ENCODE assay signal across 27 cellular contexts in the genomic region with DNA sequence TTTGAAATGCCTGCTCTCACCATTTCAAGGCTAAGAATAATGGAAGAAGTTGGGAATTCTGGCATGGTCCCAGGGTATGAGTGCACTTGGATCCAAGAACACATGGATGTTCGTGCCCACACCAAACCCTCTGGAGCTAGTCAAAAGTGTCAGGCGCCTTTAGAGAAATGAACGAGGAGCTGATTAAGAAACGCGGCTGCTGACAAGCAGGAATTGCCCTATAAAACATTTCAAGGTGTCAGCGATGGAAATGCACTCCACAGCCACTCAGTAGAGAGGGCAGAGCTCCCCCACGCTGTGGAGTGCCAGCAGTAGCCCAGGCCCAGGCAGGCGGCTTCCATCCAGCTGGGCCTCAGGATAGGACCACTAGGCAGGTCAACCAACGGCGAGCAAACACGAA.
"Had no signal": no experiment of that assay in that cellular context is flagged by ENCODE, and none has a peak within 500 bp of the region (broad histone marks: within the 10 kb centered on the region; RNA-seq: fewer than 3 reads in every experiment).

No MANE protein-coding gene starts in this region.

- H3K36me3 Mint-ChIP-seq: activated CD4-positive, alpha-beta memory T cell treated with anti-CD3 and anti-CD28 coated beads for 36 hours; activated naive CD4-positive, alpha-beta T cell treated with anti-CD3 and anti-CD28 coated beads, Interleukin-2, amount 10 ng/mL, durations not matched to agents 7 days and 5 days; mesothelial cell of epicardium; stimulated activated effector memory CD8-positive, alpha-beta T cell treated with anti-CD3 and anti-CD28 coated beads, Interleukin-12 subunit alpha, Interleukin-12 subunit beta, amount 100 ng/mL, for 72 hours had no signal

- H3K9me3 ChIP-seq: body of pancreas, suprapubic skin had no signal

- H3K27me3 ChIP-seq: body of pancreas, cardiac muscle cell, suprapubic skin had no signal

- H3K9me3 Mint-ChIP-seq: activated CD4-positive, alpha-beta memory T cell treated with anti-CD3 and anti-CD28 coated beads for 36 hours; activated naive CD4-positive, alpha-beta T cell treated with anti-CD3 and anti-CD28 coated beads, Interleukin-2, amount 10 ng/mL, durations not matched to agents 7 days and 5 days; dendritic cell treated with granulocyte-macrophage colony-stimulating factor and Interleukin-4, amounts not matched to agents 40 ng/mL and 50 ng/mL, for 4 days; mesothelial cell of epicardium; stimulated activated effector memory CD8-positive, alpha-beta T cell treated with anti-CD3 and anti-CD28 coated beads, Interleukin-12 subunit alpha, Interleukin-12 subunit beta, amount 100 ng/mL, for 72 hours; stimulated activated naive CD8-positive, alpha-beta T cell treated with anti-CD3 and anti-CD28 coated beads, Interleukin-15, amount 100 ng/mL, for 72 hours; T-helper 1 cell treated with Interleukin-12 subunit alpha and Interleukin-12 subunit beta and Interleukin-4 antibody, amounts not matched to agents 30 μg/mL and 1 μg/mL, for 36 hours had no signal

- H2AFZ ChIP-seq: parathyroid adenoma had no signal

- H3K4me1 ChIP-seq: body of pancreas, parathyroid adenoma, suprapubic skin had no signal

- DNase-seq: activated CD4-positive, alpha-beta memory T cell treated with anti-CD3 and anti-CD28 coated beads for 36 hours; activated CD4-positive, alpha-beta T cell treated with anti-CD3 and anti-CD28 coated beads for 48 hours; activated effector memory CD4-positive, alpha-beta T cell treated with anti-CD3 and anti-CD28 coated beads, Interleukin-2, amount 50 U/mL, for 16 hours; activated naive CD4-positive, alpha-beta T cell treated with anti-CD3 and anti-CD28 coated beads, Interleukin-2, amount 10 ng/mL, durations not matched to agents 7 days and 5 days; activated T-cell treated with anti-CD3 and anti-CD28 coated beads for 4 hours; amygdala; body of pancreas; effector CD8-positive, alpha-beta T cell; erythroblast; foreskin melanocyte; glutamatergic neuron; hypothalamus; left colon; small intestine; stimulated activated CD4-positive, alpha-beta T cell treated with anti-CD3 and anti-CD28 coated beads, Interleukin-2, amount 100 ng/mL, for 24 hours; stimulated activated naive CD8-positive, alpha-beta T cell treated with anti-CD3 and anti-CD28 coated beads, Interleukin-15, amount 100 ng/mL, for 72 hours; T1000; trophoblast cell had no signal

- H3K27ac Mint-ChIP-seq: activated CD4-positive, alpha-beta memory T cell treated with anti-CD3 and anti-CD28 coated beads for 36 hours; activated naive CD4-positive, alpha-beta T cell treated with anti-CD3 and anti-CD28 coated beads, Interleukin-2, amount 10 ng/mL, durations not matched to agents 7 days and 5 days; dendritic cell treated with granulocyte-macrophage colony-stimulating factor and Interleukin-4, amounts not matched to agents 40 ng/mL and 50 ng/mL, for 4 days; mesothelial cell of epicardium; nephron; stimulated activated effector memory CD8-positive, alpha-beta T cell treated with anti-CD3 and anti-CD28 coated beads, Interleukin-12 subunit alpha, Interleukin-12 subunit beta, amount 100 ng/mL, for 72 hours; stimulated activated naive CD8-positive, alpha-beta T cell treated with anti-CD3 and anti-CD28 coated beads, Interleukin-15, amount 100 ng/mL, for 72 hours; T-helper 1 cell treated with Interleukin-12 subunit alpha and Interleukin-12 subunit beta and Interleukin-4 antibody, amounts not matched to agents 30 μg/mL and 1 μg/mL, for 36 hours had no signal

- H3K4me3 Mint-ChIP-seq: activated CD4-positive, alpha-beta memory T cell treated with anti-CD3 and anti-CD28 coated beads for 36 hours; activated naive CD4-positive, alpha-beta T cell treated with anti-CD3 and anti-CD28 coated beads, Interleukin-2, amount 10 ng/mL, durations not matched to agents 7 days and 5 days; dendritic cell treated with granulocyte-macrophage colony-stimulating factor and Interleukin-4, amounts not matched to agents 40 ng/mL and 50 ng/mL, for 4 days; mesothelial cell of epicardium; nephron; stimulated activated effector memory CD8-positive, alpha-beta T cell treated with anti-CD3 and anti-CD28 coated beads, Interleukin-12 subunit alpha, Interleukin-12 subunit beta, amount 100 ng/mL, for 72 hours; stimulated activated naive CD8-positive, alpha-beta T cell treated with anti-CD3 and anti-CD28 coated beads, Interleukin-15, amount 100 ng/mL, for 72 hours; T-helper 1 cell treated with Interleukin-12 subunit alpha and Interleukin-12 subunit beta and Interleukin-4 antibody, amounts not matched to agents 30 μg/mL and 1 μg/mL, for 36 hours had no signal

- H3K4me1 Mint-ChIP-seq: activated naive CD4-positive, alpha-beta T cell treated with anti-CD3 and anti-CD28 coated beads, Interleukin-2, amount 10 ng/mL, durations not matched to agents 7 days and 5 days; mesothelial cell of epicardium; stimulated activated effector memory CD8-positive, alpha-beta T cell treated with anti-CD3 and anti-CD28 coated beads, Interleukin-12 subunit alpha, Interleukin-12 subunit beta, amount 100 ng/mL, for 72 hours; stimulated activated naive CD8-positive, alpha-beta T cell treated with anti-CD3 and anti-CD28 coated beads, Interleukin-15, amount 100 ng/mL, for 72 hours had no signal

- H3K9ac ChIP-seq: parathyroid adenoma had no signal

- H3K27ac ChIP-seq: body of pancreas, cardiac muscle cell, parathyroid adenoma, suprapubic skin had no signal

- H3K27me3 Mint-ChIP-seq: dendritic cell treated with granulocyte-macrophage colony-stimulating factor and Interleukin-4, amounts not matched to agents 40 ng/mL and 50 ng/mL, for 4 days had no signal

- H3K36me3 ChIP-seq: cardiac muscle cell, suprapubic skin had no signal

- H3K79me2 ChIP-seq: parathyroid adenoma had no signal

- H3K4me3 ChIP-seq: body of pancreas, cardiac muscle cell, lung, suprapubic skin had no signal
